30 cellular contexts compared by ENCODE assay signal in the genomic region with DNA sequence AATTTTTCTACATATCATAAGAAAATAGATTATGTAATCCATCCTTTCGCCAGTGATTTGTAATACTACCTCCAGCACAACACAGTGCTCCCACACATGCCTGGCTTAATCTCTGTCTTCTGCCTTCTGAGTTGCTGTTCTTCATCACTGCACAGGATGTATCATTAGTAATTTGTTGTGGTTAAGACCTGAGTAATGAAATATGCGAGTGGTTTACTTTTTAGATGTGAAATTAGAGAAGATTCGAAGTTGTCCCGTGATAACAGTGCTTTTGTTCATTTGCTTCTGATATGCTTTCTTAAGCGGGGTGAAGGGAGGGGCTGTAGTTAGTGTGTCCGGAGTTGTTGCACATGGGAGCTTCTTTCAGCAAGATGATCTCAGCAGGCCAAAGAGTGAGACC. TPM values are rescaled to one million over a fixed set of nuclear protein-coding genes. Genes with fewer than 3 reads are reported as not detected.
A peak's percentile ranks its signal among the peaks of the same experiment; 100 is the strongest.
DNase-seq lines count a peak whose midpoint lies in the region; TF ChIP-seq lines count a peak whose summit lies in the region.
"Had no signal": no experiment of that assay in that cellular context is flagged by ENCODE, and none has a peak within 500 bp of the region (broad histone marks: within the 10 kb centered on the region; RNA-seq: fewer than 3 reads in every experiment).

No MANE protein-coding gene starts in this region.

- H3K4me3 Mint-ChIP-seq in CD14-positive monocyte (no peak overlapping the region), H9 (no peak overlapping the region)
- H3K4me3 Mint-ChIP-seq: activated naive CD8-positive, alpha-beta T cell treated with anti-CD3 and anti-CD28 coated beads, Interleukin-2, amount 50 U/mL, for 24 hours; brain; type B pancreatic cell had no signal

- H3K36me3 ChIP-seq in thyroid gland: no peaks in the 10 kb centered on the region
- H3K36me3 ChIP-seq: heart left ventricle, neutrophil had no signal

- H3K27me3 Mint-ChIP-seq in CD14-positive monocyte (ENCODE audit: low read depth in 3 of 3) (peaks cover 5 to 23% (median 9%) of the 10 kb centered on the region in 3 donors), H9 (ENCODE audit: low read depth) (peaks cover 8% of the 10 kb centered on the region)

- no peaks in the 10 kb centered on the region for H3K9me3 Mint-ChIP-seq in CD14-positive monocyte
- H3K9me3 Mint-ChIP-seq in H9: no peaks in the 10 kb centered on the region
- H3K9me3 Mint-ChIP-seq: activated naive CD8-positive, alpha-beta T cell treated with anti-CD3 and anti-CD28 coated beads, Interleukin-2, amount 50 U/mL, for 24 hours; type B pancreatic cell had no signal

- no peak overlapping the region for H3K4me2 ChIP-seq in H9 (ENCODE audit: insufficient read depth, insufficient read length, low read length)

- H3K9me3 ChIP-seq in thyroid gland (no peaks in the 10 kb centered on the region), H9 (ENCODE audit: control insufficient read depth, low read depth, low read length) (no peaks in the 10 kb centered on the region)
- H3K9me3 ChIP-seq: neutrophil had no signal

- 39 to 70% methylated on average over 6 of the region's 6 CpGs for WGBS in thyroid gland, 2 donors
- WGBS in H9 (ENCODE audit: extremely low coverage, insufficient read length, low lambda C conversion rate): no CpG with 5 or more reads among the region's 6 CpGs

- H3K4me3 ChIP-seq in thyroid gland (replicated peaks in 1 of 3): no peak overlapping the region
- H3K4me3 ChIP-seq: coronary artery, heart left ventricle, lung, SK-N-MC had no signal

- H3K14ac ChIP-seq in H9 (ENCODE audit: insufficient read depth, low read length): no peak overlapping the region

- no peak overlapping the region for H2AFZ ChIP-seq in H9 (ENCODE audit: low read length)

- H3K4me1 Mint-ChIP-seq in CD14-positive monocyte (no peaks in the 10 kb centered on the region), H9 (peaks cover 2% of the 10 kb centered on the region in 2 experiments; a peak in 2 of 4 replicates)

- H3K79me2 ChIP-seq in H9 (ENCODE audit: insufficient read depth, low read length): no peaks in the 10 kb centered on the region

- no peaks in the 10 kb centered on the region for H3K79me1 ChIP-seq in H9 (ENCODE audit: insufficient read depth, low read depth, low read length, poor library complexity, severe bottlenecking)

- peak; percentile 22 for DNase-seq in activated effector memory CD4-positive, alpha-beta T cell treated with anti-CD3 and anti-CD28 coated beads, Interleukin-2, amount 50 U/mL, for 16 hours
- DNase-seq in activated effector memory CD4-positive, alpha-beta T cell treated with Interleukin-2 at 50 U/mL for 16 hours: no peak
- peak; percentile 38 for DNase-seq in SW480 (ENCODE audit: low spot score)
- DNase-seq in glomerular visceral epithelial cell (ENCODE audit: extremely low spot score): peak; percentile 62
- no peak for DNase-seq in thyroid gland
- no peak for DNase-seq in CD14-positive monocyte (ENCODE audit: low spot score)
- DNase-seq in H9: no peak
- DNase-seq in CD1c-positive myeloid dendritic cell (ENCODE audit: extremely low spot score): no peak
- DNase-seq: 8988T; activated CD4-positive, alpha-beta T cell treated with anti-CD3 and anti-CD28 coated beads, Interleukin-2, amount 50 U/mL, for 4 hours; activated CD8-positive, alpha-beta memory T cell treated with anti-CD3 and anti-CD28 coated beads, Interleukin-2, amount 50 U/mL, for 48 hours; activated gamma-delta T cell; activated naive CD8-positive, alpha-beta T cell treated with anti-CD3 and anti-CD28 coated beads, Interleukin-2, amount 50 U/mL, for 24 hours; DMS79 treated with DMSO at 0.1 percent for 48 hours; heart left ventricle; Kasumi-1; NCI-H1092 treated with DMSO at 0.1 percent for 48 hours; NCI-H2081; NCI-H446 treated with DMSO at 0.1 percent for 48 hours; right cardiac atrium; stimulated activated CD4-positive, alpha-beta T cell treated with anti-CD3 and anti-CD28 coated beads, Interleukin-15, amount 100 ng/mL, for 24 hours; stimulated activated CD8-positive, alpha-beta memory T cell treated with anti-CD3 and anti-CD28 coated beads, Interleukin-4, amount 100 ng/mL, for 48 hours; T-helper 9 cell had no signal

- no peaks in the 10 kb centered on the region for H3K23me2 ChIP-seq in H9 (ENCODE audit: insufficient read length, low read depth, low read length, poor library complexity, severe bottlenecking)

- no peak overlapping the region for H3K56ac ChIP-seq in H9 (ENCODE audit: insufficient read length, low read depth, low read length)

- H3K27ac ChIP-seq in thyroid gland (peak overlapping the region; percentile 45 to 95 (median 93)), H9 (ENCODE audit: insufficient read length, low read depth, low read length) (no peak overlapping the region)
- H3K27ac ChIP-seq: coronary artery, heart left ventricle, neutrophil, SK-N-MC had no signal

- H3K4ac ChIP-seq in H9 (ENCODE audit: low read depth, low read length): no peak overlapping the region

- H3K23ac ChIP-seq in H9 (ENCODE audit: insufficient read length, low read depth, low read length): no peak overlapping the region

- H3K27ac Mint-ChIP-seq in CD14-positive monocyte: no peak overlapping the region
- H3K27ac Mint-ChIP-seq in H9: no peak overlapping the region
- H3K27ac Mint-ChIP-seq: activated naive CD8-positive, alpha-beta T cell treated with anti-CD3 and anti-CD28 coated beads, Interleukin-2, amount 50 U/mL, for 24 hours; type B pancreatic cell had no signal

- intact Hi-C loops in thyroid gland (cut with DNase I): no loop called here
- intact Hi-C loops in CD14-positive monocyte (cut with micrococcal nuclease): no loop called here

- H3K18ac ChIP-seq in H9 (ENCODE audit: insufficient read length, low read depth, low read length): no peak overlapping the region

- H3K36me3 Mint-ChIP-seq in CD14-positive monocyte (no peaks in the 10 kb centered on the region), H9 (ENCODE audit: insufficient read depth in 1 of 3, low read depth in 3 of 3) (no peaks in the 10 kb centered on the region)
- H3K36me3 Mint-ChIP-seq: brain, type B pancreatic cell had no signal

- no peak overlapping the region for H4K91ac ChIP-seq in H9 (ENCODE audit: insufficient read length, low read depth, low read length)

- H2BK20ac ChIP-seq in H9 (ENCODE audit: low read depth, low read length, poor library complexity, severe bottlenecking): no peak overlapping the region

- H4K5ac ChIP-seq in H9 (ENCODE audit: insufficient read length, low read depth, low read length): no peak overlapping the region

- H3K27me3 ChIP-seq in thyroid gland (no peaks in the 10 kb centered on the region), H9 (ENCODE audit: insufficient read depth, low read length) (no peaks in the 10 kb centered on the region)

- no peak overlapping the region for H2AK5ac ChIP-seq in H9 (ENCODE audit: insufficient read length, low read length)

- H3K4me1 ChIP-seq in thyroid gland: peaks cover 73 to 82% of the 10 kb centered on the region in 2 donors
- no peaks in the 10 kb centered on the region for H3K4me1 ChIP-seq in H9 (ENCODE audit: insufficient read depth, low read length)

- TF ChIP-seq CTCF in thyroid gland (IDR thresholded peaks at IDR 0.05) (no peak), CD14-positive monocyte (IDR thresholded peaks at IDR 0.05) (no peak), H9 (conservative IDR thresholded peaks at IDR 0.05) (no peak)

- TF ChIP-seq POLR2A in thyroid gland (IDR thresholded peaks at IDR 0.05): no peak

- H3K9ac ChIP-seq in H9 (ENCODE audit: extremely low read depth, insufficient read length, low read length): no peak overlapping the region

- no peak overlapping the region for H2BK120ac ChIP-seq in H9 (ENCODE audit: low read depth, low read length, poor library complexity, severe bottlenecking)

- no peak overlapping the region for H3T11ph ChIP-seq in H9 (ENCODE audit: low read length)

- H4K20me1 ChIP-seq in H9 (ENCODE audit: control insufficient read depth, insufficient read depth, insufficient read length): no peaks in the 10 kb centered on the region

- H2BK5ac ChIP-seq in H9 (ENCODE audit: insufficient read length, low read length): no peak overlapping the region

- H4K8ac ChIP-seq in H9 (replicated peaks; ENCODE audit: insufficient read length, low read depth, low read length): no peak overlapping the region

- H2BK12ac ChIP-seq in H9 (ENCODE audit: insufficient read length, low read depth, low read length): no peak overlapping the region

- no peak overlapping the region for H2BK15ac ChIP-seq in H9 (ENCODE audit: low read depth, low read length)

RNA-seq across cellular contexts. Expression of gene KRT85, which starts 18.1 kb away (rescaled TPM):
- total RNA-seq in thyroid gland (not detected), H9 (2021) (not detected in 2 replicates)
- polyA plus RNA-seq in CD14-positive monocyte: not detected
- total RNA-seq: fibroblast of lung, heart left ventricle, lung, right cardiac atrium had no signal
- polyA plus RNA-seq: fibroblast of lung, heart left ventricle, lung, right cardiac atrium had no signal

RNA-seq across cellular contexts. Expression of gene KRT83, which starts 28.0 kb away (rescaled TPM):
- under 1 TPM in 3 of 4 donors, not detected in 1; 0.22 to 0.46 (median 0.40) TPM for total RNA-seq in thyroid gland
- not detected for polyA plus RNA-seq in CD14-positive monocyte
- not detected in 2 replicates for total RNA-seq in H9 (2021)
- total RNA-seq: fibroblast of lung, heart left ventricle, lung, right cardiac atrium had no signal
- polyA plus RNA-seq: fibroblast of lung, heart left ventricle, lung, right cardiac atrium had no signal

RNA-seq across cellular contexts. Expression of gene KRT84, which starts 36.3 kb away (rescaled TPM):
- total RNA-seq in thyroid gland (not detected), H9 (2021) (not detected in 2 replicates)
- not detected for polyA plus RNA-seq in CD14-positive monocyte
- total RNA-seq: fibroblast of lung, heart left ventricle, lung, right cardiac atrium had no signal
- polyA plus RNA-seq: fibroblast of lung, heart left ventricle, lung, right cardiac atrium had no signal

RNA-seq across cellular contexts. Expression of gene KRT82, which starts 56.9 kb away (rescaled TPM):
- total RNA-seq in thyroid gland: not detected
- polyA plus RNA-seq in CD14-positive monocyte: not detected
- total RNA-seq in H9 (2021): not detected in 2 replicates
- total RNA-seq: fibroblast of lung, heart left ventricle, lung, right cardiac atrium had no signal
- polyA plus RNA-seq: fibroblast of lung, heart left ventricle, lung, right cardiac atrium had no signal

RNA-seq across cellular contexts. Expression of gene KRT81, which starts 57.9 kb away (rescaled TPM):
- total RNA-seq in thyroid gland: under 1 TPM in 2 of 4 donors, not detected in 2; 0.11 to 0.71 TPM
- polyA plus RNA-seq in CD14-positive monocyte: not detected
- not detected in 2 replicates for total RNA-seq in H9 (2021)
- total RNA-seq: fibroblast of lung, heart left ventricle, right cardiac atrium had no signal
- polyA plus RNA-seq: fibroblast of lung, heart left ventricle, right cardiac atrium had no signal

Comparison
In these comparisons a context has a peak if more than half of its experiments do, and no peak if none do; other contexts are left out.
1. DNase-seq: peak in activated effector memory CD4-positive, alpha-beta T cell treated with anti-CD3 and anti-CD28 coated beads, Interleukin-2, amount 50 U/mL, for 16 hours (single experiment), SW480 (single experiment) and glomerular visceral epithelial cell (single experiment); none in activated effector memory CD4-positive, alpha-beta T cell treated with Interleukin-2 at 50 U/mL for 16 hours (single experiment), thyroid gland (0 of 2), CD14-positive monocyte (single experiment), H9 (single experiment) and CD1c-positive myeloid dendritic cell (single experiment).